Comparison of ENCODE assay signal across 8 cellular contexts in genomic region chr13:35157143-35157755, GRCh38.
DNase-seq lines count a peak whose midpoint lies in the region; ATAC-seq, FAIRE-seq and TF ChIP-seq lines count a peak whose summit lies in the region.

No MANE protein-coding gene starts in this region.

- H3K4me3 ChIP-seq in A549 = no peak overlapping the region
- H3K4me3 ChIP-seq in GM06990 (replicated peaks; ENCODE audit: low read depth, low read length) = no peak overlapping the region
- H3K4me3 ChIP-seq in prostate gland = no peak overlapping the region

- H3K27ac ChIP-seq in A549 (peak overlapping the region; percentile 52 to 67; a peak in 3 of 6 replicates), foreskin keratinocyte (no peak overlapping the region), prostate gland (no peak overlapping the region)

- POLR2A ChIA-PET in A549 (lab: Yijun Ruan, JAX) (no interaction called here), WTC11 (lab: Charles Lee) (no interaction called here)

- TF ChIP-seq EP300 in A549 (IDR thresholded peaks at IDR 0.05) = no peak

- no peak overlapping the region for H3K4me2 ChIP-seq in A549

- TF ChIP-seq POLR2A in A549 (IDR thresholded peaks at IDR 0.05; ENCODE audit: low read length) (no peak), prostate gland (IDR thresholded peaks at IDR 0.05) (no peak)

- DNase-seq in A549 (ENCODE audit: low read depth in 1 of 2, low spot score in 1 of 2) = peak; percentile 17 to 56
- no peak for DNase-seq in GM06990 (ENCODE audit: extremely low read depth, insufficient read length)
- DNase-seq in NCI-H2081 (lab: John Stamatoyannopoulos, UW) = peak; percentile 36 to 65
- peak; percentile 21 for DNase-seq in WTC11 (ENCODE audit: low spot score)
- peak in 1 of 2 donors; percentile 48 for DNase-seq in foreskin keratinocyte
- peak; percentile 29 for DNase-seq in prostate gland (ENCODE audit: low spot score)
- no peak for DNase-seq in GOT3 (lab: John Stamatoyannopoulos, UW)

- no peak overlapping the region for H3K4me3 Mint-ChIP-seq in WTC11

- H3K36me3 ChIP-seq in GM06990 (ENCODE audit: control insufficient read depth, insufficient read depth, low read length) (no peaks in the 10 kb centered on the region), prostate gland (no peaks in the 10 kb centered on the region)

- H3K27me3 ChIP-seq in GM06990 (replicated peaks; ENCODE audit: control insufficient read depth, insufficient read depth, low read length) (no peaks in the 10 kb centered on the region), foreskin keratinocyte (no peaks in the 10 kb centered on the region), prostate gland (replicated peaks; ENCODE audit: insufficient read depth) (no peaks in the 10 kb centered on the region)

- CTCF ChIA-PET in A549 (lab: Yijun Ruan, JAX) = interaction anchor here (0.8 to 1.6 kb wide), 2 partner anchors 1096 to 1357 kb away, joined by 3 to 5 read pairs; no protein-coding TSS in a partner anchor
- CTCF ChIA-PET in WTC11 (lab: Charles Lee) = no interaction called here

- peak; percentile 83 to 91 for TF ChIP-seq RAD21 in A549 (conservative IDR thresholded peaks at IDR 0.05 in 1 of 2, IDR thresholded peaks at IDR 0.05 in 1 of 2)

- peaks cover 5% of the 10 kb centered on the region for H3K36me3 Mint-ChIP-seq in WTC11

- H3K27me3 Mint-ChIP-seq in WTC11 (ENCODE audit: low read depth) = no peaks in the 10 kb centered on the region

- no peak overlapping the region for H3K27ac Mint-ChIP-seq in WTC11

- H3K9me3 ChIP-seq in A549 (no peaks in the 10 kb centered on the region), prostate gland (no peaks in the 10 kb centered on the region)

- H3K4me1 Mint-ChIP-seq in WTC11 = peaks cover 19% of the 10 kb centered on the region

- no peak for FAIRE-seq in A549 (lab: Jason Lieb, UNC)

- H3K9me3 Mint-ChIP-seq in WTC11 = no peaks in the 10 kb centered on the region

- peak; percentile 43 to 67; a peak in 3 of 6 replicates for ATAC-seq in A549
- ATAC-seq in HG02610 (IDR thresholded peaks at IDR 0.05; ENCODE audit: unreplicated experiment) = peak; percentile 70
- peak; percentile 44; the same call in 1 of the 2 replicates for ATAC-seq in WTC11
- ATAC-seq in foreskin keratinocyte = peak; percentile 68

- TF ChIP-seq CTCF in A549 (IDR thresholded peaks at IDR 0.05) (peak; percentile 68), GM06990 (IDR thresholded peaks at IDR 0.05; ENCODE audit: insufficient read depth, low read length, poor library complexity, severe bottlenecking) (peak; percentile 58), WTC11 (IDR thresholded peaks at IDR 0.05) (peak; percentile 43; the same call in 1 of the 2 replicates), foreskin keratinocyte (conservative IDR thresholded peaks at IDR 0.05) (peak; percentile 84), prostate gland (IDR thresholded peaks at IDR 0.05) (peak; percentile 29 to 76 (median 66))

- peaks cover 9% of the 10 kb centered on the region; the same call in 2 of the 3 replicates for H3K4me1 ChIP-seq in A549
- no peaks in the 10 kb centered on the region for H3K4me1 ChIP-seq in foreskin keratinocyte
- no peaks in the 10 kb centered on the region for H3K4me1 ChIP-seq in prostate gland (replicated peaks)

- intact Hi-C loops in prostate gland (cut with DNase I) = loop anchor here (2.0 to 10.0 kb wide), 2 partner anchors 1226 to 1352 kb away; no protein-coding TSS in a partner anchor

- WGBS in A549 (ENCODE audit: missing lambda C conversion rate) = 6% methylated on average over 3 of the region's 3 CpGs
- 30% methylated on average over 3 of the region's 3 CpGs for WGBS in prostate gland

TF ChIP-seq in A549, 52 proteins besides CTCF, POLR2A, EP300 and RAD21:
- TF ChIP-seq MYC (IDR thresholded peaks at IDR 0.05; ENCODE audit: borderline replicate concordance, low read length) = no peak
- peak; percentile 80 for TF ChIP-seq SMC3 (IDR thresholded peaks at IDR 0.05)

TF ChIP-seq in WTC11, 78 proteins besides CTCF, POLR2A, EP300 and RAD21:
- no peak for TF ChIP-seq ZSCAN18 (CRISPR knock-in tag; IDR thresholded peaks at IDR 0.05)

Comparison
In these comparisons a context has a peak if more than half of its experiments do, and no peak if none do; other contexts are left out.
1. DNase-seq: peak in A549 (2 of 2), NCI-H2081 (2 of 2), WTC11 (single experiment) and prostate gland (single experiment); none in GM06990 (single experiment) and GOT3 (single experiment).
2. H3K27ac ChIP-seq: peak in A549 (2 of 2); none in foreskin keratinocyte (single experiment) and prostate gland (0 of 2).
3. Of the 8 proteins assayed by ChIP-seq in both WTC11 and A549: peak only in WTC11: none; only in A549: none; in both: CTCF; in neither: 7.
4. Peak in every context shown above with its lines, with median percentiles within 50 percentile points of each other: ATAC-seq and CTCF ChIP-seq.